ENCODE assay signal across 1 cellular context in genomic region chr15:60704129-60704528, GRCh38.
TF ChIP-seq lines count a peak whose summit lies in the region.

No MANE protein-coding gene starts in this region.

TF ChIP-seq in IMR-90, 13 proteins besides CTCF, POLR2A, EP300 and RAD21:
- TF ChIP-seq CEBPB (IDR thresholded peaks at IDR 0.05; ENCODE audit: low read depth, low read length), result no peak
- no peak for TF ChIP-seq USF2 (IDR thresholded peaks at IDR 0.05; ENCODE audit: low read depth, low read length)
- no peak for TF ChIP-seq BHLHE40 (IDR thresholded peaks at IDR 0.05; ENCODE audit: low read depth, low read length)
- TF ChIP-seq SMC3 (IDR thresholded peaks at IDR 0.05; ENCODE audit: low read depth, low read length), result no peak
- TF ChIP-seq NFE2L2 (IDR thresholded peaks at IDR 0.05; ENCODE audit: low read depth, low read length), result no peak
- TF ChIP-seq MAFK (IDR thresholded peaks at IDR 0.05; ENCODE audit: low read depth, low read length), result no peak
- no peak for TF ChIP-seq MAZ (IDR thresholded peaks at IDR 0.05; ENCODE audit: borderline replicate concordance, low read depth, low read length)
- TF ChIP-seq RCOR1 (IDR thresholded peaks at IDR 0.05; ENCODE audit: insufficient replicate concordance, low read length), result no peak
- TF ChIP-seq ELK1 (IDR thresholded peaks at IDR 0.05; ENCODE audit: borderline replicate concordance, low read depth, low read length), result no peak
